ENCODE assay signal across 12 cellular contexts in genomic region chr6:112289039-112289566, GRCh38. TPM values are rescaled to one million over a fixed set of nuclear protein-coding genes. Genes with fewer than 3 reads are reported as not detected.
DNase-seq lines count a peak whose midpoint lies in the region; ATAC-seq, FAIRE-seq and TF ChIP-seq lines count a peak whose summit lies in the region.
"Had no signal": no experiment of that assay in that cellular context is flagged by ENCODE, and none has a peak within 500 bp of the region (broad histone marks: within the 10 kb centered on the region; RNA-seq: fewer than 3 reads in every experiment).

No MANE protein-coding gene starts in this region.

- ATAC-seq in Right ventricle myocardium superior (ENCODE audit: poor library complexity) (peak; percentile 94), pancreas (peak in 3 of 4 donors; percentile 51 to 83 (median 53)), HG02885 (IDR thresholded peaks at IDR 0.05; ENCODE audit: poor library complexity, unreplicated experiment) (no peak)
- ATAC-seq in activated CD4-positive, alpha-beta T cell treated with anti-CD3 and anti-CD28 coated beads for 36 hours: no peak

- no peaks in the 10 kb centered on the region for H3K9me3 Mint-ChIP-seq in activated CD4-positive, alpha-beta T cell treated with anti-CD3 and anti-CD28 coated beads for 36 hours (ENCODE audit: low read depth)
- no peaks in the 10 kb centered on the region for H3K9me3 Mint-ChIP-seq in activated CD4-positive, alpha-beta memory T cell treated with anti-CD3 and anti-CD28 coated beads for 36 hours
- H3K9me3 Mint-ChIP-seq: CD4-positive, alpha-beta T cell had no signal

- DNase-seq in AG10803 (ENCODE audit: low read depth): peak; percentile 92
- DNase-seq in SJCRH30: peak; percentile 92 to 95
- DNase-seq in Right ventricle myocardium superior: peak; percentile 86
- peak in 4 of 6 donors; percentile 8 to 22 (median 12) for DNase-seq in pancreas
- no peak for DNase-seq in activated CD4-positive, alpha-beta T cell treated with anti-CD3 and anti-CD28 coated beads for 36 hours
- DNase-seq in activated CD4-positive, alpha-beta memory T cell treated with anti-CD3 and anti-CD28 coated beads for 36 hours: no peak
- DNase-seq in stimulated activated CD4-positive, alpha-beta T cell treated with anti-CD3 and anti-CD28 coated beads, Interleukin-2, amount 100 ng/mL, for 24 hours: no peak
- DNase-seq: activated naive CD4-positive, alpha-beta T cell treated with Interleukin-2 at 50 U/mL for 16 hours; CD4-positive, alpha-beta T cell; MM.1S had no signal

- H3K4me3 Mint-ChIP-seq in activated CD4-positive, alpha-beta T cell treated with anti-CD3 and anti-CD28 coated beads for 36 hours: no peak overlapping the region
- H3K4me3 Mint-ChIP-seq in activated CD4-positive, alpha-beta memory T cell treated with anti-CD3 and anti-CD28 coated beads for 36 hours: no peak overlapping the region
- H3K4me3 Mint-ChIP-seq: CD4-positive, alpha-beta T cell; T-helper 1 cell treated with Interleukin-12 subunit alpha and Interleukin-12 subunit beta and Interleukin-4 antibody, amounts not matched to agents 30 μg/mL and 1 μg/mL, for 36 hours had no signal

- peaks cover 20% of the 10 kb centered on the region for H3K4me1 Mint-ChIP-seq in activated CD4-positive, alpha-beta T cell treated with anti-CD3 and anti-CD28 coated beads for 36 hours
- peaks cover 20% of the 10 kb centered on the region for H3K4me1 Mint-ChIP-seq in activated CD4-positive, alpha-beta memory T cell treated with anti-CD3 and anti-CD28 coated beads for 36 hours (ENCODE audit: low read depth)

- H3K4me1 ChIP-seq in SJCRH30 (peaks cover 43% of the 10 kb centered on the region), pancreas (no peaks in the 10 kb centered on the region)

- H3K9me3 ChIP-seq in SJCRH30 (replicated peaks) (no peaks in the 10 kb centered on the region), pancreas (no peaks in the 10 kb centered on the region)

- H3K27ac ChIP-seq in SJCRH30 (peak overlapping the region; percentile 84), pancreas (no peak overlapping the region)

- H3K27ac Mint-ChIP-seq in activated CD4-positive, alpha-beta T cell treated with anti-CD3 and anti-CD28 coated beads for 36 hours: no peak overlapping the region
- no peak overlapping the region for H3K27ac Mint-ChIP-seq in activated CD4-positive, alpha-beta memory T cell treated with anti-CD3 and anti-CD28 coated beads for 36 hours
- H3K27ac Mint-ChIP-seq: CD4-positive, alpha-beta T cell; T-helper 1 cell treated with Interleukin-12 subunit alpha and Interleukin-12 subunit beta and Interleukin-4 antibody, amounts not matched to agents 30 μg/mL and 1 μg/mL, for 36 hours had no signal

- no peak; the same call in 1 of the 2 replicates for TF ChIP-seq CTCF in AG10803 (conservative IDR thresholded peaks at IDR 0.05; ENCODE audit: low read length)
- no peak for TF ChIP-seq CTCF in pancreas (IDR thresholded peaks at IDR 0.05)

- WGBS in pancreas, 2 donors: 80 to 85% methylated on average over 4 of the region's 4 CpGs

- no peak overlapping the region for H3K4me3 ChIP-seq in AG10803 (ENCODE audit: low read length)
- no peak overlapping the region for H3K4me3 ChIP-seq in SJCRH30
- H3K4me3 ChIP-seq in pancreas: no peak overlapping the region

- POLR2A ChIA-PET in activated CD4-positive, alpha-beta T cell treated with anti-CD3 and anti-CD28 coated beads for 36 hours (lab: Charles Lee): interaction anchor here (0.6 kb wide), 1 partner anchor 88 kb away, joined by 4 read pairs; no protein-coding TSS in a partner anchor
- POLR2A ChIA-PET in activated CD4-positive, alpha-beta memory T cell treated with anti-CD3 and anti-CD28 coated beads for 36 hours (lab: Charles Lee): no interaction called here

- CTCF ChIA-PET in activated CD4-positive, alpha-beta T cell treated with anti-CD3 and anti-CD28 coated beads for 36 hours (lab: Charles Lee): interaction anchor here (0.6 to 2.3 kb wide), 3 partner anchors 16 to 1638 kb away, joined by 3 to 8 read pairs (median 3); no protein-coding TSS in a partner anchor
- CTCF ChIA-PET in activated CD4-positive, alpha-beta memory T cell treated with anti-CD3 and anti-CD28 coated beads for 36 hours (lab: Charles Lee): interaction anchor here (1.5 kb wide), 1 partner anchor 109 kb away, joined by 4 read pairs; no protein-coding TSS in a partner anchor

- peaks cover 23% of the 10 kb centered on the region for H3K27me3 Mint-ChIP-seq in activated CD4-positive, alpha-beta T cell treated with anti-CD3 and anti-CD28 coated beads for 36 hours
- H3K27me3 Mint-ChIP-seq in activated CD4-positive, alpha-beta memory T cell treated with anti-CD3 and anti-CD28 coated beads for 36 hours: peaks cover 26% of the 10 kb centered on the region

- intact Hi-C loops in Right ventricle myocardium superior (cut with DNase I) (no loop called here), pancreas (cut with DNase I) (no loop called here)
- intact Hi-C loops in activated CD4-positive, alpha-beta T cell treated with anti-CD3 and anti-CD28 coated beads for 36 hours (cut with DNase I, micrococcal nuclease): loop anchor here in 1 of 2 experiments (10.0 kb wide), 2 partner anchors 754 to 1346 kb away; no protein-coding TSS in a partner anchor
- intact Hi-C loops in activated CD4-positive, alpha-beta memory T cell treated with anti-CD3 and anti-CD28 coated beads for 36 hours (cut with micrococcal nuclease): loop anchor here (5.0 to 10.0 kb wide), 3 partner anchors 204 to 1568 kb away; partner anchors contain the start of genes FAM229B, MARCKS and TUBE1

- no peaks in the 10 kb centered on the region for H3K27me3 ChIP-seq in SJCRH30
- no peaks in the 10 kb centered on the region for H3K27me3 ChIP-seq in pancreas

- H3K36me3 ChIP-seq in SJCRH30: no peaks in the 10 kb centered on the region
- no peaks in the 10 kb centered on the region for H3K36me3 ChIP-seq in pancreas

- H3K36me3 Mint-ChIP-seq in activated CD4-positive, alpha-beta T cell treated with anti-CD3 and anti-CD28 coated beads for 36 hours (ENCODE audit: low read depth): no peaks in the 10 kb centered on the region
- no peaks in the 10 kb centered on the region for H3K36me3 Mint-ChIP-seq in activated CD4-positive, alpha-beta memory T cell treated with anti-CD3 and anti-CD28 coated beads for 36 hours

- FAIRE-seq in pancreas (lab: Jason Lieb, UNC): no peak

RNA-seq across cellular contexts. Expression of gene LAMA4, which starts 34.7 kb away (rescaled TPM):
- total RNA-seq in SJCRH30 (2014; rRNA removed; shearing (Covaris generic)): 22.0 and 28.5 TPM in 2 replicates
- total RNA-seq in Right ventricle myocardium superior: 71.1 TPM
- 10 to 100 TPM in 2 of 6 donors, 1 to 10 TPM in 4; 1.3 to 14.0 (median 5.0) TPM for total RNA-seq in pancreas
- 1 to 10 TPM; 3.4 to 5.2 TPM for polyA plus RNA-seq in pancreas
- total RNA-seq in activated CD4-positive, alpha-beta T cell treated with anti-CD3 and anti-CD28 coated beads for 36 hours: under 1 TPM in 1 of 2 experiments, not detected in 1; 0.09 TPM
- total RNA-seq in activated CD4-positive, alpha-beta memory T cell treated with anti-CD3 and anti-CD28 coated beads for 36 hours: not detected
- total RNA-seq: CD4-positive, alpha-beta T cell had no signal

RNA-seq across cellular contexts. Expression of gene RFPL4B, which starts 58.0 kb away (rescaled TPM):
- total RNA-seq in SJCRH30 (2014; rRNA removed; shearing (Covaris generic)): 0.18 TPM in 1 of 2 replicates, not detected in the other
- total RNA-seq in Right ventricle myocardium superior: not detected
- not detected for total RNA-seq in pancreas
- not detected for polyA plus RNA-seq in pancreas
- total RNA-seq in activated CD4-positive, alpha-beta T cell treated with anti-CD3 and anti-CD28 coated beads for 36 hours: not detected
- not detected for total RNA-seq in activated CD4-positive, alpha-beta memory T cell treated with anti-CD3 and anti-CD28 coated beads for 36 hours
- total RNA-seq: CD4-positive, alpha-beta T cell had no signal

Comparison
In these comparisons a context has a peak if more than half of its experiments do, and no peak if none do; other contexts are left out.
1. DNase-seq: peak in AG10803 (single experiment), SJCRH30 (2 of 2), Right ventricle myocardium superior (single experiment) and pancreas (4 of 6); none in activated CD4-positive, alpha-beta T cell treated with anti-CD3 and anti-CD28 coated beads for 36 hours (single experiment), activated CD4-positive, alpha-beta memory T cell treated with anti-CD3 and anti-CD28 coated beads for 36 hours (single experiment) and stimulated activated CD4-positive, alpha-beta T cell treated with anti-CD3 and anti-CD28 coated beads, Interleukin-2, amount 100 ng/mL, for 24 hours (0 of 2).
2. ATAC-seq: peak in Right ventricle myocardium superior (single experiment) and pancreas (3 of 4); none in HG02885 (single experiment) and activated CD4-positive, alpha-beta T cell treated with anti-CD3 and anti-CD28 coated beads for 36 hours (single experiment).